ENCODE assay signal across 1 cellular context in genomic region chr5:66553368-66553912, GRCh38.
TF ChIP-seq lines count a peak whose summit lies in the region.

No MANE protein-coding gene starts in this region.

TF ChIP-seq in GM23338, 12 proteins besides CTCF, POLR2A, EP300 and RAD21 (continued from another document):
- TF ChIP-seq ZNF462 (CRISPR knock-in tag; IDR thresholded peaks at IDR 0.05), result no peak
- no peak for TF ChIP-seq ZNF331 (CRISPR knock-in tag; IDR thresholded peaks at IDR 0.05; ENCODE audit: low read depth)
- no peak for TF ChIP-seq ZNF114 (CRISPR knock-in tag; IDR thresholded peaks at IDR 0.05)
